11 cellular contexts compared by ENCODE assay signal in genomic region chr4:98938386-98938785, GRCh38. TPM values are rescaled to one million over a fixed set of nuclear protein-coding genes. Genes with fewer than 3 reads are reported as not detected.
A peak's percentile ranks its signal among the peaks of the same experiment; 100 is the strongest.
DNase-seq lines count a peak whose midpoint lies in the region; ATAC-seq, FAIRE-seq and TF ChIP-seq lines count a peak whose summit lies in the region.
"Had no signal": no experiment of that assay in that cellular context is flagged by ENCODE, and none has a peak within 500 bp of the region (broad histone marks: within the 10 kb centered on the region; RNA-seq: fewer than 3 reads in every experiment).

No MANE protein-coding gene starts in this region.

- H3K9me2 ChIP-seq in HCT116 (ENCODE audit: insufficient read depth), result no peaks in the 10 kb centered on the region

- peaks cover 2 to 32% of the 10 kb centered on the region in 2 experiments; a peak in 3 of 4 replicates for H3K4me1 ChIP-seq in HCT116 (ENCODE audit: control insufficient read depth in 1 of 2, insufficient read depth in 2 of 2, low read length in 2 of 2)
- no peaks in the 10 kb centered on the region for H3K4me1 ChIP-seq in small intestine (ENCODE audit: control insufficient read depth in 2 of 2, insufficient read depth in 1 of 2, low read depth in 1 of 2, low read length in 1 of 2)
- H3K4me1 ChIP-seq: psoas muscle, suprapubic skin had no signal

- POLR2A ChIA-PET in HCT116 (lab: Charles Lee), result no interaction called here
- POLR2A ChIA-PET in RWPE1 (lab: Yijun Ruan, JAX; ENCODE audit: low non-redundant PET), result no interaction called here
- POLR2A ChIA-PET in HEK293T (lab: Yijun Ruan, JAX), result no interaction called here

- H3K27ac ChIP-seq in HCT116 (ENCODE audit: low read depth, low read length) (no peak overlapping the region), RWPE1 (no peak overlapping the region), small intestine (ENCODE audit: low read depth in 1 of 2, low read length in 1 of 2) (no peak overlapping the region)
- H3K27ac ChIP-seq: psoas muscle, suprapubic skin had no signal

- TF ChIP-seq CTCF in HCT116 (IDR thresholded peaks at IDR 0.05 in 2 of 3, conservative IDR thresholded peaks at IDR 0.05 in 1 of 3; ENCODE audit: borderline replicate concordance in 1 of 3, insufficient read depth in 1 of 3, low read depth in 2 of 3, low read length in 2 of 3) (no peak), RWPE1 (conservative IDR thresholded peaks at IDR 0.05; ENCODE audit: low read depth) (no peak), fibroblast of mammary gland (conservative IDR thresholded peaks at IDR 0.05; ENCODE audit: control insufficient read depth, insufficient read depth, low read depth, low read length) (no peak)

- H4K20me1 ChIP-seq in HCT116 (ENCODE audit: insufficient read depth), result no peaks in the 10 kb centered on the region

- H3K4me3 ChIP-seq in HCT116 (replicated peaks in 1 of 2; ENCODE audit: low read depth in 1 of 2, low read length in 2 of 2) (no peak overlapping the region), fibroblast of mammary gland (ENCODE audit: control insufficient read depth, low read depth, low read length) (no peak overlapping the region), small intestine (ENCODE audit: low read depth in 1 of 2, low read length in 2 of 2) (no peak overlapping the region)
- H3K4me3 ChIP-seq: psoas muscle, suprapubic skin had no signal

- H3K79me2 ChIP-seq in HCT116 (ENCODE audit: insufficient read depth, low read length), result no peaks in the 10 kb centered on the region

- peak overlapping the region; percentile 14 for H2AFZ ChIP-seq in HCT116 (ENCODE audit: low read depth, low read length, poor library complexity, severe bottlenecking)

- ATAC-seq in HCT116 (peak; percentile 64), HG02938 (IDR thresholded peaks at IDR 0.05; ENCODE audit: unreplicated experiment) (no peak)
- ATAC-seq: psoas muscle had no signal

- H3K9me3 ChIP-seq in HCT116 (ENCODE audit: control insufficient read depth in 1 of 2, insufficient read depth in 1 of 2, low read depth in 1 of 2, low read length in 2 of 2), result no peaks in the 10 kb centered on the region
- no peaks in the 10 kb centered on the region for H3K9me3 ChIP-seq in small intestine (ENCODE audit: control insufficient read depth, low read depth)
- H3K9me3 ChIP-seq: psoas muscle, suprapubic skin had no signal

- no peak for TF ChIP-seq RAD21 in HCT116 (IDR thresholded peaks at IDR 0.05; ENCODE audit: low read depth)

- no peak for FAIRE-seq in small intestine (lab: Jason Lieb, UNC)

- RAD21 ChIA-PET in HCT116 (lab: Charles Lee; ENCODE audit: low non-redundant PET in 1 of 2, low total read pairs in 2 of 2, uncharacterized antibody in 2 of 2, unreplicated experiment in 2 of 2), result no interaction called here

- H3K4me2 ChIP-seq in HCT116 (ENCODE audit: low read length), result peak overlapping the region; percentile 53

- no peak for DNase-seq in HCT116 (ENCODE audit: low read depth, low spot score)
- peak; percentile 26 for DNase-seq in RWPE1 (ENCODE audit: low spot score)
- peak; percentile 22 for DNase-seq in fibroblast of mammary gland (ENCODE audit: low read depth)
- DNase-seq in small intestine, result peak; percentile 67
- no peak for DNase-seq in HEK293T (ENCODE audit: extremely low spot score)
- DNase-seq in stimulated activated CD4-positive, alpha-beta T cell treated with anti-CD3 and anti-CD28 coated beads, Interleukin-15, amount 100 ng/mL, for 24 hours, result no peak
- DNase-seq: activated CD4-positive, CD25-positive, alpha-beta regulatory T cell treated with anti-CD3 and anti-CD28 coated beads, Interleukin-2, amount 50 U/mL, for 72 hours; NCI-H1092 treated with DMSO at 0.1 percent for 48 hours; psoas muscle had no signal

- no peak overlapping the region for H3K9ac ChIP-seq in HCT116 (ENCODE audit: low read length)

- H3K27me3 ChIP-seq in HCT116 (ENCODE audit: insufficient read depth, low read length), result no peaks in the 10 kb centered on the region
- H3K27me3 ChIP-seq in small intestine (ENCODE audit: control insufficient read depth in 2 of 2, insufficient read depth in 2 of 2, low read length in 2 of 2), result no peaks in the 10 kb centered on the region
- H3K27me3 ChIP-seq: suprapubic skin had no signal

- TF ChIP-seq POLR2A in HCT116 (IDR thresholded peaks at IDR 0.05; ENCODE audit: borderline replicate concordance, extremely low read depth, insufficient read depth, insufficient read length), result no peak

- 3 to 42% (median 3%) methylated on average over 1 of the region's 1 CpG for WGBS in small intestine, 3 donors

- CTCF ChIA-PET in HCT116 (lab: Charles Lee) (interaction anchor here (1.6 kb wide), 1 partner anchor 12 kb away, joined by 4 read pairs; no protein-coding TSS in a partner anchor), RWPE1 (lab: Yijun Ruan, JAX) (interaction anchor here (0.5 kb wide), 1 partner anchor 37 kb away, joined by 4 read pairs; no protein-coding TSS in a partner anchor), HEK293T (lab: Yijun Ruan, JAX) (no interaction called here)

- BruUV-seq in HCT116 (replicated peaks; lab: Mats Ljungman, UMichigan), result no TSS peak

- no peaks in the 10 kb centered on the region for H3K36me3 ChIP-seq in HCT116 (ENCODE audit: control insufficient read depth in 1 of 2, insufficient read depth in 2 of 2, low read length in 2 of 2)
- H3K36me3 ChIP-seq in small intestine (ENCODE audit: control insufficient read depth in 2 of 2, insufficient read depth in 2 of 2, low read length in 2 of 2), result no peaks in the 10 kb centered on the region
- H3K36me3 ChIP-seq: suprapubic skin had no signal

- intact Hi-C loops in HCT116 (cut with micrococcal nuclease), result loop anchor here (5.0 kb wide), 2 partner anchors 119 to 469 kb away; no protein-coding TSS in a partner anchor

TF ChIP-seq in HCT116, 20 proteins besides CTCF, POLR2A, EP300 and RAD21:
- TF ChIP-seq FOSL1 (IDR thresholded peaks at IDR 0.05; ENCODE audit: low read depth) (peak; percentile 57; the same call in 1 of the 2 replicates), JUND (IDR thresholded peaks at IDR 0.05) (peak; percentile 41), SRF (IDR thresholded peaks at IDR 0.05; ENCODE audit: low read depth) (peak; percentile 76), ATF3 (IDR thresholded peaks at IDR 0.05) (no peak), EZH2 (IDR thresholded peaks at IDR 0.05) (no peak)

TF ChIP-seq in HEK293T, 16 proteins besides CTCF, POLR2A, EP300 and RAD21:
- TF ChIP-seq BHLHE40 (IDR thresholded peaks at IDR 0.05; ENCODE audit: borderline replicate concordance) (no peak), SUZ12 (IDR thresholded peaks at IDR 0.05) (no peak), ARNT (IDR thresholded peaks at IDR 0.05) (no peak), CTBP1 (IDR thresholded peaks at IDR 0.05; ENCODE audit: borderline replicate concordance) (no peak), FOXM1 (IDR thresholded peaks at IDR 0.05; ENCODE audit: borderline replicate concordance) (no peak), SP1 (IDR thresholded peaks at IDR 0.05) (no peak), ELF4 (IDR thresholded peaks at IDR 0.05) (no peak), TARDBP (IDR thresholded peaks at IDR 0.05) (no peak), HDGF (IDR thresholded peaks at IDR 0.05; ENCODE audit: borderline replicate concordance) (no peak), NFRKB (IDR thresholded peaks at IDR 0.05) (no peak), ZNF384 (IDR thresholded peaks at IDR 0.05) (no peak), FOXA1 (IDR thresholded peaks at IDR 0.05) (no peak), LEF1 (IDR thresholded peaks at IDR 0.05; ENCODE audit: borderline replicate concordance) (no peak), L3MBTL2 (conservative IDR thresholded peaks at IDR 0.05) (no peak), FOXK2 (IDR thresholded peaks at IDR 0.05) (no peak)
- TF ChIP-seq, protein P1, sequence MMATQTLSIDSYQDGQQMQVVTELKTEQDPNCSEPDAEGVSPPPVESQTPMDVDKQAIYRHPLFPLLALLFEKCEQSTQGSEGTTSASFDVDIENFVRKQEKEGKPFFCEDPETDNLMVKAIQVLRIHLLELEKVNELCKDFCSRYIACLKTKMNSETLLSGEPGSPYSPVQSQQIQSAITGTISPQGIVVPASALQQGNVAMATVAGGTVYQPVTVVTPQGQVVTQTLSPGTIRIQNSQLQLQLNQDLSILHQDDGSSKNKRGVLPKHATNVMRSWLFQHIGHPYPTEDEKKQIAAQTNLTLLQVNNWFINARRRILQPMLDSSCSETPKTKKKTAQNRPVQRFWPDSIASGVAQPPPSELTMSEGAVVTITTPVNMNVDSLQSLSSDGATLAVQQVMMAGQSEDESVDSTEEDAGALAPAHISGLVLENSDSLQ (IDR thresholded peaks at IDR 0.05), result no peak
TF ChIP-seq in HEK293T: peak in this region for 0.

RNA-seq across cellular contexts. Expression of gene EIF4E, which starts 9.5 kb away (rescaled TPM):
- total RNA-seq in HCT116 (2021; ENCODE audit: unreplicated experiment), result 148 TPM
- 77.3 and 92.8 TPM in 2 replicates for polyA plus RNA-seq in HCT116 (2012)
- polyA plus RNA-seq in small intestine, result 10 to 100 TPM; 34.3 to 63.0 (median 51.7) TPM

RNA-seq across cellular contexts. Expression of gene METAP1, which starts 57.1 kb away (rescaled TPM):
- 112 TPM for total RNA-seq in HCT116 (2021; ENCODE audit: unreplicated experiment)
- 52.1 and 89.2 TPM in 2 replicates for polyA plus RNA-seq in HCT116 (2012)
- 10 to 100 TPM; 27.0 to 37.3 (median 28.4) TPM for polyA plus RNA-seq in small intestine

Comparison
In these comparisons a context has a peak if more than half of its experiments do, and no peak if none do; other contexts are left out.
1. DNase-seq: peak in RWPE1 (single experiment), fibroblast of mammary gland (single experiment) and small intestine (single experiment); none in HCT116 (single experiment), HEK293T (single experiment) and stimulated activated CD4-positive, alpha-beta T cell treated with anti-CD3 and anti-CD28 coated beads, Interleukin-15, amount 100 ng/mL, for 24 hours (single experiment).